In the genomic region with DNA sequence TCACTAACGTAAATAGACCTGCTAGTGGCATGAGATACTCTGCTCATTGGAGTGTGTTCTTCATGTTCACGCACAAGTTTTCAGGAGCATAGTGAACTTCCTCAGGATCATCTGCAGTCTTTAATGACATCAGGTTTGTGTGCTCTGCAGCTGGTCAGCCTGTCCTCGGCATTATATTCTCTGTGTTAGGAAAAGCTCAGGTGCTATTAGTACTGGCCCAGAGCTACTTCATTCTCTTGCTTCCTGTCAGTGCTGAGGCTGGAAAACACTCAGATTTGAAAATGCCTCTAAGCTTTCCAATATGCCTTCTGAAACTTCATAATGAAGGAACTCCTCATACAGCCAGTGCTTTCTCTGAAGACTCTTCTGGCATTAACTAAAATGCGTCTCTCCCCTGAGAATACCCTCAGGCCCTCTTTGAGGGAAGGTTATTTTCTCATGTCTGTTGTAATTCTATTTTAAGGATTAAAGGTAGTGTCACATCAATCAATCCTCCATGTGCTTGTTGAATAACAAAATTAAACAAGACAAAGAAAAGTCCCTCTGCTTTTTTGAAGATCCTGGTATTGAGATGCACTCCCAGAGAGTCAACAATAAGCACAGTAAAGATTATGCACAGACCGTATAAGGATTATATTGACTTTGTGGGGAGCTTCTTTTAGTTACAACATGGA, we compare ENCODE assay signal across 1 cellular context.
TF ChIP-seq lines count a peak whose summit lies in the region.

No MANE protein-coding gene starts in this region.

TF ChIP-seq in WTC11, 78 proteins besides CTCF, POLR2A, EP300 and RAD21 (continued from another document):
- TF ChIP-seq, protein P1, sequence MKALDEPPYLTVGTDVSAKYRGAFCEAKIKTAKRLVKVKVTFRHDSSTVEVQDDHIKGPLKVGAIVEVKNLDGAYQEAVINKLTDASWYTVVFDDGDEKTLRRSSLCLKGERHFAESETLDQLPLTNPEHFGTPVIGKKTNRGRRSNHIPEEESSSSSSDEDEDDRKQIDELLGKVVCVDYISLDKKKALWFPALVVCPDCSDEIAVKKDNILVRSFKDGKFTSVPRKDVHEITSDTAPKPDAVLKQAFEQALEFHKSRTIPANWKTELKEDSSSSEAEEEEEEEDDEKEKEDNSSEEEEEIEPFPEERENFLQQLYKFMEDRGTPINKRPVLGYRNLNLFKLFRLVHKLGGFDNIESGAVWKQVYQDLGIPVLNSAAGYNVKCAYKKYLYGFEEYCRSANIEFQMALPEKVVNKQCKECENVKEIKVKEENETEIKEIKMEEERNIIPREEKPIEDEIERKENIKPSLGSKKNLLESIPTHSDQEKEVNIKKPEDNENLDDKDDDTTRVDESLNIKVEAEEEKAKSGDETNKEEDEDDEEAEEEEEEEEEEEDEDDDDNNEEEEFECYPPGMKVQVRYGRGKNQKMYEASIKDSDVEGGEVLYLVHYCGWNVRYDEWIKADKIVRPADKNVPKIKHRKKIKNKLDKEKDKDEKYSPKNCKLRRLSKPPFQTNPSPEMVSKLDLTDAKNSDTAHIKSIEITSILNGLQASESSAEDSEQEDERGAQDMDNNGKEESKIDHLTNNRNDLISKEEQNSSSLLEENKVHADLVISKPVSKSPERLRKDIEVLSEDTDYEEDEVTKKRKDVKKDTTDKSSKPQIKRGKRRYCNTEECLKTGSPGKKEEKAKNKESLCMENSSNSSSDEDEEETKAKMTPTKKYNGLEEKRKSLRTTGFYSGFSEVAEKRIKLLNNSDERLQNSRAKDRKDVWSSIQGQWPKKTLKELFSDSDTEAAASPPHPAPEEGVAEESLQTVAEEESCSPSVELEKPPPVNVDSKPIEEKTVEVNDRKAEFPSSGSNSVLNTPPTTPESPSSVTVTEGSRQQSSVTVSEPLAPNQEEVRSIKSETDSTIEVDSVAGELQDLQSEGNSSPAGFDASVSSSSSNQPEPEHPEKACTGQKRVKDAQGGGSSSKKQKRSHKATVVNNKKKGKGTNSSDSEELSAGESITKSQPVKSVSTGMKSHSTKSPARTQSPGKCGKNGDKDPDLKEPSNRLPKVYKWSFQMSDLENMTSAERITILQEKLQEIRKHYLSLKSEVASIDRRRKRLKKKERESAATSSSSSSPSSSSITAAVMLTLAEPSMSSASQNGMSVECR (CRISPR knock-in tag; IDR thresholded peaks at IDR 0.05; ENCODE audit: borderline replicate concordance) = no peak
- no peak for TF ChIP-seq TEAD1 (CRISPR knock-in tag; IDR thresholded peaks at IDR 0.05)
- TF ChIP-seq TCF7 (CRISPR knock-in tag; IDR thresholded peaks at IDR 0.05; ENCODE audit: low read depth) = no peak
- no peak for TF ChIP-seq CDX4 (CRISPR knock-in tag; IDR thresholded peaks at IDR 0.05; ENCODE audit: borderline replicate concordance)
- no peak for TF ChIP-seq ZNF396 (CRISPR knock-in tag; IDR thresholded peaks at IDR 0.05; ENCODE audit: borderline replicate concordance)
- no peak for TF ChIP-seq HMGA2 (CRISPR knock-in tag; IDR thresholded peaks at IDR 0.05)
- TF ChIP-seq ZNF121 (CRISPR knock-in tag; IDR thresholded peaks at IDR 0.05) = no peak
